Comparison of ENCODE assay signal across 26 cellular contexts in genomic region chr10:124477614-124478363, GRCh38. TPM values are rescaled to one million over a fixed set of nuclear protein-coding genes. Genes with fewer than 3 reads are reported as not detected.
DNase-seq lines count a peak whose midpoint lies in the region; ATAC-seq, FAIRE-seq and TF ChIP-seq lines count a peak whose summit lies in the region.
"Had no signal": no experiment of that assay in that cellular context is flagged by ENCODE, and none has a peak within 500 bp of the region (broad histone marks: within the 10 kb centered on the region; RNA-seq: fewer than 3 reads in every experiment).

No MANE protein-coding gene starts in this region.

- H3K4me1 ChIP-seq in kidney (ENCODE audit: control insufficient read depth in 1 of 2, insufficient read depth in 1 of 2, low read depth in 1 of 2, low read length in 2 of 2) (peaks cover 4 to 7% of the 10 kb centered on the region in 2 donors), sigmoid colon (peaks cover 0 to 3% (median 0%) of the 10 kb centered on the region in 4 donors), lower lobe of right lung (no peaks in the 10 kb centered on the region)
- H3K4me1 ChIP-seq in CD8-positive, alpha-beta T cell (ENCODE audit: insufficient read depth, low read length): no peaks in the 10 kb centered on the region
- H3K4me1 ChIP-seq: adrenal gland, tibial artery had no signal

- POLR2A ChIA-PET in CD8-positive, alpha-beta T cell (lab: Charles Lee): no interaction called here

- WGBS in sigmoid colon, 2 donors: 85 to 91% methylated on average over 11 of the region's 11 CpGs

- H3K27ac ChIP-seq in kidney (ENCODE audit: low read depth in 2 of 2, low read length in 2 of 2) (no peak overlapping the region), sigmoid colon (no peak overlapping the region), lower lobe of right lung (no peak overlapping the region)
- no peak overlapping the region for H3K27ac ChIP-seq in CD8-positive, alpha-beta T cell (ENCODE audit: low read depth, low read length)
- H3K27ac ChIP-seq: adrenal gland, esophagus squamous epithelium, PC-9, tibial artery had no signal

- no peak for TF ChIP-seq POLR2A in sigmoid colon (IDR thresholded peaks at IDR 0.05)

- H3K27me3 ChIP-seq in H7 (ENCODE audit: control insufficient read depth, insufficient read depth, low read length) (no peaks in the 10 kb centered on the region), sigmoid colon (no peaks in the 10 kb centered on the region), lower lobe of right lung (ENCODE audit: low read depth) (no peaks in the 10 kb centered on the region)
- no peaks in the 10 kb centered on the region for H3K27me3 ChIP-seq in CD8-positive, alpha-beta T cell (ENCODE audit: insufficient read depth, low read length)
- H3K27me3 ChIP-seq: adrenal gland, esophagus squamous epithelium, tibial artery had no signal

- H3K9ac ChIP-seq in kidney (ENCODE audit: low read length in 2 of 2): no peak overlapping the region

- H3K36me3 ChIP-seq in H7 (replicated peaks; ENCODE audit: control insufficient read depth, insufficient read depth, low read length): no peaks in the 10 kb centered on the region; the same call in 1 of the 2 replicates
- H3K36me3 ChIP-seq in kidney (ENCODE audit: control insufficient read depth in 1 of 2, insufficient read depth in 2 of 2, low read length in 2 of 2): no peaks in the 10 kb centered on the region
- H3K36me3 ChIP-seq in CD8-positive, alpha-beta T cell (ENCODE audit: insufficient read depth, low read length): no peaks in the 10 kb centered on the region
- no peaks in the 10 kb centered on the region for H3K36me3 ChIP-seq in sigmoid colon
- H3K36me3 ChIP-seq in lower lobe of right lung: no peaks in the 10 kb centered on the region
- H3K36me3 ChIP-seq: adrenal gland, tibial artery had no signal

- peaks cover 8% of the 10 kb centered on the region for H3K36me3 Mint-ChIP-seq in CD8-positive, alpha-beta T cell
- H3K36me3 Mint-ChIP-seq: mesothelial cell of epicardium had no signal

- DNase-seq in AG08396 (ENCODE audit: low spot score): peak; percentile 39
- peak; percentile 72 for DNase-seq in H7
- DNase-seq in astrocyte of the hippocampus (ENCODE audit: low read depth, low spot score): peak; percentile 42
- peak; percentile 53 for DNase-seq in kidney
- no peak for DNase-seq in CD8-positive, alpha-beta T cell
- DNase-seq in sigmoid colon: no peak
- no peak for DNase-seq in lower lobe of right lung
- DNase-seq in dedifferentiated amniotic fluid mesenchymal stem cell (ENCODE audit: extremely low spot score): no peak
- DNase-seq: activated CD4-positive, alpha-beta T cell treated with anti-CD3 and anti-CD28 coated beads, Interleukin-2, amount 10 ng/mL, durations not matched to agents 24 days and 14 days; activated naive CD4-positive, alpha-beta T cell treated with Interleukin-2 at 50 U/mL for 16 hours; activated T-cell treated with anti-CD3 and anti-CD28 coated beads, Interleukin-2, amount 50 U/mL, for 48 hours; adrenal gland; effector memory CD8-positive, alpha-beta T cell; esophagus squamous epithelium; naive thymus-derived CD4-positive, alpha-beta T cell; NCI-H1417; NCI-H2081 treated with DMSO at 0.1 percent for 48 hours; PC-9; retina; T-helper 2 cell; tibial artery had no signal

- CTCF ChIA-PET in CD8-positive, alpha-beta T cell (lab: Charles Lee): no interaction called here

- no peak for FAIRE-seq in kidney (lab: Jason Lieb, UNC)
- FAIRE-seq: GM19239 had no signal

- H3K4me3 ChIP-seq in H7 (ENCODE audit: insufficient read depth, low read depth, low read length) (no peak overlapping the region), kidney (ENCODE audit: low read length in 2 of 2) (no peak overlapping the region), sigmoid colon (no peak overlapping the region), lower lobe of right lung (no peak overlapping the region)
- no peak overlapping the region for H3K4me3 ChIP-seq in CD8-positive, alpha-beta T cell (ENCODE audit: low read depth, low read length)
- H3K4me3 ChIP-seq: adrenal gland, esophagus squamous epithelium, PC-9, tibial artery had no signal

- no peak overlapping the region for H3K4me3 Mint-ChIP-seq in CD8-positive, alpha-beta T cell
- H3K4me3 Mint-ChIP-seq: activated CD4-positive, alpha-beta T cell treated with anti-CD3 and anti-CD28 coated beads, Interleukin-2, amount 10 ng/mL, durations not matched to agents 24 days and 14 days; effector memory CD8-positive, alpha-beta T cell; mesothelial cell of epicardium; naive thymus-derived CD4-positive, alpha-beta T cell; stimulated activated naive CD8-positive, alpha-beta T cell treated with anti-CD3 and anti-CD28 coated beads, Interleukin-15, Interleukin-2, amounts not matched to agents 100 ng/mL and 50 ng/mL, for 24 hours had no signal

- H3K9me3 Mint-ChIP-seq in CD8-positive, alpha-beta T cell: no peaks in the 10 kb centered on the region
- H3K9me3 Mint-ChIP-seq: activated CD4-positive, alpha-beta T cell treated with anti-CD3 and anti-CD28 coated beads, Interleukin-2, amount 10 ng/mL, durations not matched to agents 24 days and 14 days; effector memory CD8-positive, alpha-beta T cell; mesothelial cell of epicardium; stimulated activated naive CD8-positive, alpha-beta T cell treated with anti-CD3 and anti-CD28 coated beads, Interleukin-15, Interleukin-2, amounts not matched to agents 100 ng/mL and 50 ng/mL, for 24 hours had no signal

- H3K27ac Mint-ChIP-seq in CD8-positive, alpha-beta T cell: no peak overlapping the region
- H3K27ac Mint-ChIP-seq: activated CD4-positive, alpha-beta T cell treated with anti-CD3 and anti-CD28 coated beads, Interleukin-2, amount 10 ng/mL, durations not matched to agents 24 days and 14 days; effector memory CD8-positive, alpha-beta T cell; mesothelial cell of epicardium; stimulated activated naive CD8-positive, alpha-beta T cell treated with anti-CD3 and anti-CD28 coated beads, Interleukin-15, Interleukin-2, amounts not matched to agents 100 ng/mL and 50 ng/mL, for 24 hours had no signal

- no peaks in the 10 kb centered on the region for H3K27me3 Mint-ChIP-seq in CD8-positive, alpha-beta T cell (ENCODE audit: low read depth)
- H3K27me3 Mint-ChIP-seq: activated CD4-positive, alpha-beta T cell treated with anti-CD3 and anti-CD28 coated beads, Interleukin-2, amount 10 ng/mL, durations not matched to agents 24 days and 14 days; effector memory CD8-positive, alpha-beta T cell; naive thymus-derived CD4-positive, alpha-beta T cell; stimulated activated naive CD8-positive, alpha-beta T cell treated with anti-CD3 and anti-CD28 coated beads, Interleukin-15, Interleukin-2, amounts not matched to agents 100 ng/mL and 50 ng/mL, for 24 hours had no signal

- intact Hi-C loops in kidney (cut with DNase I): no loop called here
- intact Hi-C loops in CD8-positive, alpha-beta T cell (cut with DNase I, micrococcal nuclease): no loop called here
- intact Hi-C loops in sigmoid colon (cut with DNase I): no loop called here
- intact Hi-C loops in lower lobe of right lung (cut with DNase I): no loop called here

- TF ChIP-seq CTCF in kidney (IDR thresholded peaks at IDR 0.05; ENCODE audit: borderline replicate concordance, extremely low read depth, insufficient read depth): no peak
- TF ChIP-seq CTCF in CD8-positive, alpha-beta T cell (IDR thresholded peaks at IDR 0.05): no peak
- TF ChIP-seq CTCF in sigmoid colon (IDR thresholded peaks at IDR 0.05): no peak
- TF ChIP-seq CTCF in lower lobe of right lung (IDR thresholded peaks at IDR 0.05): no peak

- no peak for TF ChIP-seq EP300 in sigmoid colon (IDR thresholded peaks at IDR 0.05)

- H3K9me3 ChIP-seq in kidney (ENCODE audit: control insufficient read depth in 1 of 2, low read length in 2 of 2) (no peaks in the 10 kb centered on the region), sigmoid colon (no peaks in the 10 kb centered on the region), lower lobe of right lung (no peaks in the 10 kb centered on the region)
- no peaks in the 10 kb centered on the region for H3K9me3 ChIP-seq in CD8-positive, alpha-beta T cell (ENCODE audit: low read length)
- H3K9me3 ChIP-seq: adrenal gland, esophagus squamous epithelium, tibial artery had no signal

- ATAC-seq in CD8-positive, alpha-beta T cell: no peak
- no peak for ATAC-seq in lower lobe of right lung
- ATAC-seq: effector memory CD8-positive, alpha-beta T cell; naive thymus-derived CD4-positive, alpha-beta T cell had no signal

- peaks cover 10% of the 10 kb centered on the region for H3K4me1 Mint-ChIP-seq in CD8-positive, alpha-beta T cell (ENCODE audit: low read depth)

RNA-seq across cellular contexts. Expression of gene LHPP, which starts 16.2 kb away (rescaled TPM):
- 26.2 and 29.6 TPM in 2 replicates for total RNA-seq in H7 (2014; rRNA removed; shearing (Covaris generic))
- total RNA-seq in kidney (16.6 TPM), sigmoid colon (10 to 100 TPM; 17.5 to 35.7 (median 24.9) TPM), lower lobe of right lung (17.8 TPM)
- polyA plus RNA-seq in kidney (ENCODE audit: insufficient read depth, low read depth, low replicate concordance) (52.5 TPM), sigmoid colon (10 to 100 TPM; 17.1 to 22.8 (median 20.6) TPM)
- total RNA-seq in CD8-positive, alpha-beta T cell: 10 to 100 TPM; 14.4 to 17.3 TPM

RNA-seq across cellular contexts. Expression of gene NKX1-2, which starts 28.0 kb away (rescaled TPM):
- 57.8 and 65.1 TPM in 2 replicates for total RNA-seq in H7 (2014; rRNA removed; shearing (Covaris generic))
- total RNA-seq in kidney (not detected), sigmoid colon (not detected), lower lobe of right lung (not detected)
- polyA plus RNA-seq in kidney (ENCODE audit: insufficient read depth, low read depth, low replicate concordance) (not detected), sigmoid colon (not detected)
- not detected for total RNA-seq in CD8-positive, alpha-beta T cell
- total RNA-seq: activated CD4-positive, alpha-beta T cell treated with anti-CD3 and anti-CD28 coated beads, Interleukin-2, amount 10 ng/mL, durations not matched to agents 24 days and 14 days; adrenal gland; mesothelial cell of epicardium; naive thymus-derived CD4-positive, alpha-beta T cell; omental fat pad had no signal
- polyA plus RNA-seq: adrenal gland; AG04450; naive thymus-derived CD4-positive, alpha-beta T cell had no signal

RNA-seq across cellular contexts. Expression of gene OAT, which starts 59.1 kb away (rescaled TPM):
- 214 and 241 TPM in 2 replicates for total RNA-seq in H7 (2014; rRNA removed; shearing (Covaris generic))
- total RNA-seq in kidney (44.1 TPM), sigmoid colon (100 to 1,000 TPM; 117 to 147 (median 131) TPM), lower lobe of right lung (54.2 TPM)
- polyA plus RNA-seq in kidney (ENCODE audit: insufficient read depth, low read depth, low replicate concordance) (76.6 TPM), sigmoid colon (10 to 100 TPM; 37.9 to 82.8 (median 54.7) TPM)
- 10 to 100 TPM; 49.8 to 56.1 TPM for total RNA-seq in CD8-positive, alpha-beta T cell

Comparison
In these comparisons a context has a peak if more than half of its experiments do, and no peak if none do; other contexts are left out.
1. DNase-seq: peak in AG08396 (single experiment), H7 (single experiment), astrocyte of the hippocampus (single experiment) and kidney (single experiment); none in CD8-positive, alpha-beta T cell (0 of 7), sigmoid colon (single experiment), lower lobe of right lung (single experiment) and dedifferentiated amniotic fluid mesenchymal stem cell (single experiment).
2. RNA of gene NKX1-2, which starts 28.0 kb away (total RNA-seq): 57.8 to 65.1 TPM in H7; not detected in kidney (single experiment), not detected in CD8-positive, alpha-beta T cell, not detected in sigmoid colon and not detected in lower lobe of right lung (single experiment); every median in the first group is over 10 times any median in the second.